ENCODE assay signal across 8 cellular contexts in the genomic region with DNA sequence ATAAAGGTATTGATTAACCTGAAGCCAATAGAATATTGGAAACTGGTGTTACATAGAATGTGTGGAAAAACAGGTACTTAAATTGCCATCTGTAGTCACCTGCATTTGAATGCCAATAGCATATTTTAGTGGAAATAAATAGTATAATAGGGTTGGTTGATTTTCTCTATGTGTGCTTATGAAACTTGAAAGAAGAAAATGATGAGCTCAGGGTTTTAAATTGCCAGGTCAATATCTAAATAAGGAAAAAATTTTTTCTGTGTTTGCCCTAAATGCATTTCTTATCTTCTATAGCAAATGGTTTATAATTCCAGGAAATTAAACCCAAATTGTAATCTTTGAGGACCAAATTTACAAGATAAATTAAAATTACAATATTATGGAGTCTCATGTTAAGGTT.
"Had no signal": no experiment of that assay in that cellular context is flagged by ENCODE, and none has a peak within 500 bp of the region (broad histone marks: within the 10 kb centered on the region; RNA-seq: fewer than 3 reads in every experiment).

No MANE protein-coding gene starts in this region.

- ATAC-seq: GM12878 had no signal

- DNase-seq: GDM1, GF-D8 had no signal

- H3K4me3 ChIP-seq: GM12878 had no signal

- FAIRE-seq: G401.6, GM12878, GM12891, GM12892, GM18507, GM19239 had no signal
